Comparison of ENCODE assay signal across 13 cellular contexts in the genomic region with DNA sequence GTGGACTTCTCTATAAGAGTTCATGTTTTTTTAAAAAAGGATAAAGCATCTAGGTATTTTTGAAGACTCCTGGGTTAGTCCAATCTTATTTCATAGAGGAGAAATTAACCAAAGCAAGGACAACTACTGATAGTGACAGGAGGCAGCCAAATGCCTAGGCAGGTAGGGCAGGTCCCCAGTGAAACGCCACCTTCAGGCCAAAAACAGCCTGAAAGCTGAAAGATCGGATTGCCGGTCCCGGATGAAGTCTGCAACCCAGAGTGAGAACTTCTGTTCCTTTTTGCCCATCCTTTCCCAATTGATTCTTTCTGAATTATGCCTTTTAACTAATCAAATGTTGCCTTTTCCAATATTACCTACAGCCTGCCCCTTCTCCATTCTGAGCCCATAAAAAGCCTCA. TPM values are rescaled to one million over a fixed set of nuclear protein-coding genes. Genes with fewer than 3 reads are reported as not detected.
DNase-seq lines count a peak whose midpoint lies in the region; ATAC-seq, FAIRE-seq and TF ChIP-seq lines count a peak whose summit lies in the region.
"Had no signal": no experiment of that assay in that cellular context is flagged by ENCODE, and none has a peak within 500 bp of the region (broad histone marks: within the 10 kb centered on the region; RNA-seq: fewer than 3 reads in every experiment).

No MANE protein-coding gene starts in this region.

- no peaks in the 10 kb centered on the region for H3K9me3 ChIP-seq in A549
- H3K9me3 ChIP-seq in T-helper 17 cell (ENCODE audit: control insufficient read depth, low read length, poor library complexity, severe bottlenecking): no peaks in the 10 kb centered on the region

- TF ChIP-seq EP300 in A549 (IDR thresholded peaks at IDR 0.05): no peak

- POLR2A ChIA-PET in A549 (lab: Yijun Ruan, JAX): no interaction called here

- FAIRE-seq in A549 (lab: Jason Lieb, UNC): no peak
- FAIRE-seq: GM12891 had no signal

- 0 out of 5 replicates have a peak, but pooled peaks of 1 of the 2 experiments have one; percentile 15 for TF ChIP-seq RAD21 in A549 (conservative IDR thresholded peaks at IDR 0.05 in 1 of 2, IDR thresholded peaks at IDR 0.05 in 1 of 2)

- H3K4me3 ChIP-seq in A549: no peak overlapping the region

- CTCF ChIA-PET in A549 (lab: Yijun Ruan, JAX): no interaction called here

- no peak overlapping the region for H3K4me3 Mint-ChIP-seq in T-helper 17 cell
- H3K4me3 Mint-ChIP-seq: B cell had no signal

- no peaks in the 10 kb centered on the region for H3K36me3 Mint-ChIP-seq in T-helper 17 cell (ENCODE audit: low read depth)

- peak; percentile 59 to 79; a peak in 4 of 6 replicates for ATAC-seq in A549
- no peak for ATAC-seq in T-helper 17 cell
- no peak for ATAC-seq in HG03108 (IDR thresholded peaks at IDR 0.05; ENCODE audit: unreplicated experiment)
- ATAC-seq in GM21390 (IDR thresholded peaks at IDR 0.05; ENCODE audit: unreplicated experiment): no peak
- ATAC-seq: stimulated activated naive CD8-positive, alpha-beta T cell treated with anti-CD3 and anti-CD28 coated beads, Interleukin-15, Interleukin-2, amounts not matched to agents 100 U/mL and 50 U/mL, for 24 hours had no signal

- peak overlapping the region; percentile 32 for H3K27ac Mint-ChIP-seq in T-helper 17 cell
- H3K27ac Mint-ChIP-seq: B cell had no signal

- H3K4me2 ChIP-seq in A549: no peak overlapping the region

- H3K27me3 Mint-ChIP-seq in T-helper 17 cell: no peaks in the 10 kb centered on the region
- H3K27me3 Mint-ChIP-seq: B cell had no signal

- WGBS in A549 (ENCODE audit: missing lambda C conversion rate): 48% methylated on average over 4 of the region's 4 CpGs

- no peaks in the 10 kb centered on the region for H3K4me1 Mint-ChIP-seq in T-helper 17 cell
- H3K4me1 Mint-ChIP-seq: B cell had no signal

- H3K27ac ChIP-seq in A549: no peak overlapping the region
- H3K27ac ChIP-seq: HL-60 had no signal

- no peak for TF ChIP-seq POLR2A in A549 (IDR thresholded peaks at IDR 0.05; ENCODE audit: low read length)

- TF ChIP-seq CTCF in A549 (IDR thresholded peaks at IDR 0.05) (0 out of 3 replicates have a peak, but pooled peaks have one; percentile 19), GM12874 (IDR thresholded peaks at IDR 0.05; ENCODE audit: insufficient read depth, low read depth, low read length) (peak; percentile 17; the same call in 1 of the 2 replicates)

- DNase-seq in A549 (ENCODE audit: low read depth in 1 of 2, low spot score in 1 of 2): peak in 1 of 2 experiments; percentile 11
- no peak for DNase-seq in T-helper 17 cell
- peak; percentile 42 for DNase-seq in iPS-NIHi11 (ENCODE audit: low spot score)
- DNase-seq in activated CD4-positive, alpha-beta T cell treated with anti-CD3 and anti-CD28 coated beads for 48 hours: no peak
- DNase-seq in NCI-H2171 (lab: John Stamatoyannopoulos, UW): no peak
- DNase-seq: nucleus accumbens; stimulated activated naive CD8-positive, alpha-beta T cell treated with anti-CD3 and anti-CD28 coated beads, Interleukin-15, Interleukin-2, amounts not matched to agents 100 U/mL and 50 U/mL, for 24 hours had no signal

- no peaks in the 10 kb centered on the region for H3K4me1 ChIP-seq in A549

TF ChIP-seq in A549, 52 proteins besides CTCF, POLR2A, EP300 and RAD21:
- TF ChIP-seq HDAC2 (IDR thresholded peaks at IDR 0.05) (no peak), JUN (IDR thresholded peaks at IDR 0.05) (no peak), SMC3 (IDR thresholded peaks at IDR 0.05) (no peak), FOSB (CRISPR knock-in tag; IDR thresholded peaks at IDR 0.05) (no peak), RNF2 (IDR thresholded peaks at IDR 0.05; ENCODE audit: borderline replicate concordance, low read depth) (no peak), CHD4 (IDR thresholded peaks at IDR 0.05; ENCODE audit: borderline replicate concordance) (no peak), FOSL2 (IDR thresholded peaks at IDR 0.05) (no peak), FOSL2 (CRISPR knock-in tag; IDR thresholded peaks at IDR 0.05) (no peak), ATOH8 (CRISPR knock-in tag; IDR thresholded peaks at IDR 0.05; ENCODE audit: low read depth) (no peak), ESRRA (IDR thresholded peaks at IDR 0.05; ENCODE audit: borderline replicate concordance, low read length) (no peak), RCOR1 (IDR thresholded peaks at IDR 0.05; ENCODE audit: low read depth, low read length) (no peak), TP53 (CRISPR knock-in tag; IDR thresholded peaks at IDR 0.05) (no peak), PBX3 (IDR thresholded peaks at IDR 0.05) (no peak), PHF8 (IDR thresholded peaks at IDR 0.05; ENCODE audit: borderline replicate concordance, low read depth) (no peak)
- TF ChIP-seq, protein P1, sequence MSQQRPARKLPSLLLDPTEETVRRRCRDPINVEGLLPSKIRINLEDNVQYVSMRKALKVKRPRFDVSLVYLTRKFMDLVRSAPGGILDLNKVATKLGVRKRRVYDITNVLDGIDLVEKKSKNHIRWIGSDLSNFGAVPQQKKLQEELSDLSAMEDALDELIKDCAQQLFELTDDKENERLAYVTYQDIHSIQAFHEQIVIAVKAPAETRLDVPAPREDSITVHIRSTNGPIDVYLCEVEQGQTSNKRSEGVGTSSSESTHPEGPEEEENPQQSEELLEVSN (IDR thresholded peaks at IDR 0.05; ENCODE audit: borderline replicate concordance, low read depth): no peak
- TF ChIP-seq, protein P2, sequence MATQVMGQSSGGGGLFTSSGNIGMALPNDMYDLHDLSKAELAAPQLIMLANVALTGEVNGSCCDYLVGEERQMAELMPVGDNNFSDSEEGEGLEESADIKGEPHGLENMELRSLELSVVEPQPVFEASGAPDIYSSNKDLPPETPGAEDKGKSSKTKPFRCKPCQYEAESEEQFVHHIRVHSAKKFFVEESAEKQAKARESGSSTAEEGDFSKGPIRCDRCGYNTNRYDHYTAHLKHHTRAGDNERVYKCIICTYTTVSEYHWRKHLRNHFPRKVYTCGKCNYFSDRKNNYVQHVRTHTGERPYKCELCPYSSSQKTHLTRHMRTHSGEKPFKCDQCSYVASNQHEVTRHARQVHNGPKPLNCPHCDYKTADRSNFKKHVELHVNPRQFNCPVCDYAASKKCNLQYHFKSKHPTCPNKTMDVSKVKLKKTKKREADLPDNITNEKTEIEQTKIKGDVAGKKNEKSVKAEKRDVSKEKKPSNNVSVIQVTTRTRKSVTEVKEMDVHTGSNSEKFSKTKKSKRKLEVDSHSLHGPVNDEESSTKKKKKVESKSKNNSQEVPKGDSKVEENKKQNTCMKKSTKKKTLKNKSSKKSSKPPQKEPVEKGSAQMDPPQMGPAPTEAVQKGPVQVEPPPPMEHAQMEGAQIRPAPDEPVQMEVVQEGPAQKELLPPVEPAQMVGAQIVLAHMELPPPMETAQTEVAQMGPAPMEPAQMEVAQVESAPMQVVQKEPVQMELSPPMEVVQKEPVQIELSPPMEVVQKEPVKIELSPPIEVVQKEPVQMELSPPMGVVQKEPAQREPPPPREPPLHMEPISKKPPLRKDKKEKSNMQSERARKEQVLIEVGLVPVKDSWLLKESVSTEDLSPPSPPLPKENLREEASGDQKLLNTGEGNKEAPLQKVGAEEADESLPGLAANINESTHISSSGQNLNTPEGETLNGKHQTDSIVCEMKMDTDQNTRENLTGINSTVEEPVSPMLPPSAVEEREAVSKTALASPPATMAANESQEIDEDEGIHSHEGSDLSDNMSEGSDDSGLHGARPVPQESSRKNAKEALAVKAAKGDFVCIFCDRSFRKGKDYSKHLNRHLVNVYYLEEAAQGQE (IDR thresholded peaks at IDR 0.05): no peak
TF ChIP-seq in A549: peak in this region for 0.

RNA-seq across cellular contexts. Expression of gene GGACT, which starts 6.1 kb away (rescaled TPM):
- polyA plus RNA-seq in A549 (2011; rRNA removed) (6.1 and 8.6 TPM in 2 replicates), A549 (2017; fragmentation: RNase III; extraction: RNeasy Plus Mini Kit Qiagen cat#74134 plus additional on column Dnase treatment) (2.5 to 3.1 TPM (median 2.7 TPM) in 3 replicates)
- polyA plus RNA-seq in A549 (2012; cell fraction: cytosol; rRNA removed): 1.8 and 2.7 TPM in 2 replicates
- polyA plus RNA-seq in A549 (2012; cell fraction: nucleus; rRNA removed): 2.3 and 2.5 TPM in 2 replicates
- polyA minus RNA-seq in A549 (2011; rRNA and poly(A)+ RNA removed): 1.2 and 2.1 TPM in 2 replicates
- total RNA-seq in T-helper 17 cell: 1 to 10 TPM; 5.7 to 6.2 TPM

Comparison
In these comparisons a context has a peak if more than half of its experiments do, and no peak if none do; other contexts are left out.
1. ATAC-seq: peak in A549 (2 of 2); none in T-helper 17 cell (single experiment), HG03108 (single experiment) and GM21390 (single experiment).